In the genomic region with DNA sequence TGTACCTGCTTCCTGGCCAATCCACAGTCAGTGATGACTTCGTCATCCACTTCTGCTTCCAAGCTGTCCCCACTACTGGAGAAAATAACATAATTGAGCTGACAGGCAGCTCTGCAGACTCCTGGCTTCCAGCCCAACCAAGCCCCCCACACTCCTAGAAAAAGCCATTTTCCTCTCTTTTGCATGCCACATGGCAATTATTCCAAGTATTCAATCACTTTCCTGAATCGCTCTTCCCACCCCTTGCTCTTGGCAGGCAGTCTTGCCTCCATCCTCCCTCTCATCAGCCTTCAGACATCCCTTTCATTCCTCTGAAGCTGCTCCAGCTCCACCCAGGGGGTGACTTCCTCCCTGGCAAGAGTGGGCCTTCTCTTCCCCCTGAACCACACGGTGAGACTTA, we compare ENCODE assay signal across 1 cellular context.
TF ChIP-seq lines count a peak whose summit lies in the region.

No MANE protein-coding gene starts in this region.

TF ChIP-seq in GM23338, 12 proteins besides CTCF, POLR2A, EP300 and RAD21 (continued from another document):
- TF ChIP-seq, protein P1, sequence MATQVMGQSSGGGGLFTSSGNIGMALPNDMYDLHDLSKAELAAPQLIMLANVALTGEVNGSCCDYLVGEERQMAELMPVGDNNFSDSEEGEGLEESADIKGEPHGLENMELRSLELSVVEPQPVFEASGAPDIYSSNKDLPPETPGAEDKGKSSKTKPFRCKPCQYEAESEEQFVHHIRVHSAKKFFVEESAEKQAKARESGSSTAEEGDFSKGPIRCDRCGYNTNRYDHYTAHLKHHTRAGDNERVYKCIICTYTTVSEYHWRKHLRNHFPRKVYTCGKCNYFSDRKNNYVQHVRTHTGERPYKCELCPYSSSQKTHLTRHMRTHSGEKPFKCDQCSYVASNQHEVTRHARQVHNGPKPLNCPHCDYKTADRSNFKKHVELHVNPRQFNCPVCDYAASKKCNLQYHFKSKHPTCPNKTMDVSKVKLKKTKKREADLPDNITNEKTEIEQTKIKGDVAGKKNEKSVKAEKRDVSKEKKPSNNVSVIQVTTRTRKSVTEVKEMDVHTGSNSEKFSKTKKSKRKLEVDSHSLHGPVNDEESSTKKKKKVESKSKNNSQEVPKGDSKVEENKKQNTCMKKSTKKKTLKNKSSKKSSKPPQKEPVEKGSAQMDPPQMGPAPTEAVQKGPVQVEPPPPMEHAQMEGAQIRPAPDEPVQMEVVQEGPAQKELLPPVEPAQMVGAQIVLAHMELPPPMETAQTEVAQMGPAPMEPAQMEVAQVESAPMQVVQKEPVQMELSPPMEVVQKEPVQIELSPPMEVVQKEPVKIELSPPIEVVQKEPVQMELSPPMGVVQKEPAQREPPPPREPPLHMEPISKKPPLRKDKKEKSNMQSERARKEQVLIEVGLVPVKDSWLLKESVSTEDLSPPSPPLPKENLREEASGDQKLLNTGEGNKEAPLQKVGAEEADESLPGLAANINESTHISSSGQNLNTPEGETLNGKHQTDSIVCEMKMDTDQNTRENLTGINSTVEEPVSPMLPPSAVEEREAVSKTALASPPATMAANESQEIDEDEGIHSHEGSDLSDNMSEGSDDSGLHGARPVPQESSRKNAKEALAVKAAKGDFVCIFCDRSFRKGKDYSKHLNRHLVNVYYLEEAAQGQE (IDR thresholded peaks at IDR 0.05; ENCODE audit: unreplicated experiment) = no peak
- TF ChIP-seq, protein P2, sequence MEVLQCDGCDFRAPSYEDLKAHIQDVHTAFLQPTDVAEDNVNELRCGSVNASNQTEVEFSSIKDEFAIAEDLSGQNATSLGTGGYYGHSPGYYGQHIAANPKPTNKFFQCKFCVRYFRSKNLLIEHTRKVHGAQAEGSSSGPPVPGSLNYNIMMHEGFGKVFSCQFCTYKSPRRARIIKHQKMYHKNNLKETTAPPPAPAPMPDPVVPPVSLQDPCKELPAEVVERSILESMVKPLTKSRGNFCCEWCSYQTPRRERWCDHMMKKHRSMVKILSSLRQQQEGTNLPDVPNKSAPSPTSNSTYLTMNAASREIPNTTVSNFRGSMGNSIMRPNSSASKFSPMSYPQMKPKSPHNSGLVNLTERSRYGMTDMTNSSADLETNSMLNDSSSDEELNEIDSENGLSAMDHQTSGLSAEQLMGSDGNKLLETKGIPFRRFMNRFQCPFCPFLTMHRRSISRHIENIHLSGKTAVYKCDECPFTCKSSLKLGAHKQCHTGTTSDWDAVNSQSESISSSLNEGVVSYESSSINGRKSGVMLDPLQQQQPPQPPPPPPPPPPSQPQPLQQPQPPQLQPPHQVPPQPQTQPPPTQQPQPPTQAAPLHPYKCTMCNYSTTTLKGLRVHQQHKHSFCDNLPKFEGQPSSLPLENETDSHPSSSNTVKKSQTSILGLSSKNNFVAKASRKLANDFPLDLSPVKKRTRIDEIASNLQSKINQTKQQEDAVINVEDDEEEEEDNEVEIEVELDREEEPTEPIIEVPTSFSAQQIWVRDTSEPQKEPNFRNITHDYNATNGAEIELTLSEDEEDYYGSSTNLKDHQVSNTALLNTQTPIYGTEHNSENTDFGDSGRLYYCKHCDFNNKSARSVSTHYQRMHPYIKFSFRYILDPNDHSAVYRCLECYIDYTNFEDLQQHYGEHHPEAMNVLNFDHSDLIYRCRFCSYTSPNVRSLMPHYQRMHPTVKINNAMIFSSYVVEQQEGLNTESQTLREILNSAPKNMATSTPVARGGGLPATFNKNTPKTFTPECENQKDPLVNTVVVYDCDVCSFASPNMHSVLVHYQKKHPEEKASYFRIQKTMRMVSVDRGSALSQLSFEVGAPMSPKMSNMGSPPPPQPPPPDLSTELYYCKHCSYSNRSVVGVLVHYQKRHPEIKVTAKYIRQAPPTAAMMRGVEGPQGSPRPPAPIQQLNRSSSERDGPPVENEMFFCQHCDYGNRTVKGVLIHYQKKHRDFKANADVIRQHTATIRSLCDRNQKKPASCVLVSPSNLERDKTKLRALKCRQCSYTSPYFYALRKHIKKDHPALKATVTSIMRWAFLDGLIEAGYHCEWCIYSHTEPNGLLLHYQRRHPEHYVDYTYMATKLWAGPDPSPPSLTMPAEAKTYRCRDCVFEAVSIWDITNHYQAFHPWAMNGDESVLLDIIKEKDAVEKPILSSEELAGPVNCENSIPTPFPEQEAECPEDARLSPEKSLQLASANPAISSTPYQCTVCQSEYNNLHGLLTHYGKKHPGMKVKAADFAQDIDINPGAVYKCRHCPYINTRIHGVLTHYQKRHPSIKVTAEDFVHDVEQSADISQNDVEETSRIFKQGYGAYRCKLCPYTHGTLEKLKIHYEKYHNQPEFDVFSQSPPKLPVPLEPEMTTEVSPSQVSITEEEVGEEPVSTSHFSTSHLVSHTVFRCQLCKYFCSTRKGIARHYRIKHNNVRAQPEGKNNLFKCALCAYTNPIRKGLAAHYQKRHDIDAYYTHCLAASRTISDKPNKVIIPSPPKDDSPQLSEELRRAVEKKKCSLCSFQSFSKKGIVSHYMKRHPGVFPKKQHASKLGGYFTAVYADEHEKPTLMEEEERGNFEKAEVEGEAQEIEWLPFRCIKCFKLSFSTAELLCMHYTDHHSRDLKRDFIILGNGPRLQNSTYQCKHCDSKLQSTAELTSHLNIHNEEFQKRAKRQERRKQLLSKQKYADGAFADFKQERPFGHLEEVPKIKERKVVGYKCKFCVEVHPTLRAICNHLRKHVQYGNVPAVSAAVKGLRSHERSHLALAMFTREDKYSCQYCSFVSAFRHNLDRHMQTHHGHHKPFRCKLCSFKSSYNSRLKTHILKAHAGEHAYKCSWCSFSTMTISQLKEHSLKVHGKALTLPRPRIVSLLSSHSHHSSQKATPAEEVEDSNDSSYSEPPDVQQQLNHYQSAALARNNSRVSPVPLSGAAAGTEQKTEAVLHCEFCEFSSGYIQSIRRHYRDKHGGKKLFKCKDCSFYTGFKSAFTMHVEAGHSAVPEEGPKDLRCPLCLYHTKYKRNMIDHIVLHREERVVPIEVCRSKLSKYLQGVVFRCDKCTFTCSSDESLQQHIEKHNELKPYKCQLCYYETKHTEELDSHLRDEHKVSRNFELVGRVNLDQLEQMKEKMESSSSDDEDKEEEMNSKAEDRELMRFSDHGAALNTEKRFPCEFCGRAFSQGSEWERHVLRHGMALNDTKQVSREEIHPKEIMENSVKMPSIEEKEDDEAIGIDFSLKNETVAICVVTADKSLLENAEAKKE (CRISPR knock-in tag; IDR thresholded peaks at IDR 0.05) = no peak
- TF ChIP-seq POLR2AphosphoS5 (IDR thresholded peaks at IDR 0.05; ENCODE audit: low read depth) = no peak
